ENCODE assay signal across 10 cellular contexts in the genomic region with DNA sequence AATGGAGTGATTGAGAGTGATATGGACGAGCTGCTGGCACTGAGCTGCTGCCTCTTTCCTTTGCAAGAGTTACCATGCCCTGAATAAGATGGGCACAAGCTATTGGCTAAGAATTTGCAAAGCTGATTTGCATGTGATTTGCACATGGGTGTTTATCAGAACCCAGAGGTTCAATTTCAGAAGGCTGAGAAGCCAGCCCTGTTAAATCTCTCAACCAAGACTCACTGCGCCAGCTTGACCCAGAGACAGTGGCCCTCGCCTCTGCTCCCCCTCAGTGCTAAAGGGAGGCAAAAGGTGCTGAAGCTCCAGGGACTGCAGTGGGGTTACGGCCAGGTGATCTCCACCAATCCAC. TPM values are rescaled to one million over a fixed set of nuclear protein-coding genes. Genes with fewer than 3 reads are reported as not detected.
DNase-seq lines count a peak whose midpoint lies in the region; ATAC-seq, FAIRE-seq and TF ChIP-seq lines count a peak whose summit lies in the region.
"Had no signal": no experiment of that assay in that cellular context is flagged by ENCODE, and none has a peak within 500 bp of the region (broad histone marks: within the 10 kb centered on the region; RNA-seq: fewer than 3 reads in every experiment).

No MANE protein-coding gene starts in this region.

- H3K9me3 ChIP-seq in heart left ventricle, result no peaks in the 10 kb centered on the region
- no peaks in the 10 kb centered on the region for H3K9me3 ChIP-seq in T-helper 17 cell (ENCODE audit: control insufficient read depth, low read length, poor library complexity, severe bottlenecking)
- no peaks in the 10 kb centered on the region for H3K9me3 ChIP-seq in kidney (ENCODE audit: control insufficient read depth in 1 of 2, low read length in 2 of 2)

- H3K4me1 Mint-ChIP-seq in T-helper 17 cell, result peaks cover 19% of the 10 kb centered on the region
- H3K4me1 Mint-ChIP-seq in type B pancreatic cell (ENCODE audit: unreplicated experiment), result peaks cover 7% of the 10 kb centered on the region

- peak overlapping the region; percentile 92 for H3K4me3 Mint-ChIP-seq in T-helper 17 cell
- H3K4me3 Mint-ChIP-seq in type B pancreatic cell, result no peak overlapping the region

- peaks cover 0 to 78% (median 29%) of the 10 kb centered on the region in 12 donors for H3K4me1 ChIP-seq in heart left ventricle
- peaks cover 7 to 24% of the 10 kb centered on the region in 2 donors for H3K4me1 ChIP-seq in kidney (ENCODE audit: control insufficient read depth in 1 of 2, insufficient read depth in 1 of 2, low read depth in 1 of 2, low read length in 2 of 2)

- 88 to 94% (median 91%) methylated on average over 4 of the region's 4 CpGs for WGBS in heart left ventricle, 4 donors

- H3K27ac Mint-ChIP-seq in T-helper 17 cell (peak overlapping the region; percentile 90), type B pancreatic cell (peak overlapping the region; percentile 53)

- no peaks in the 10 kb centered on the region for H3K9me3 Mint-ChIP-seq in type B pancreatic cell

- H3K36me3 Mint-ChIP-seq in T-helper 17 cell (ENCODE audit: low read depth), result no peaks in the 10 kb centered on the region
- no peaks in the 10 kb centered on the region for H3K36me3 Mint-ChIP-seq in type B pancreatic cell

- H3K9ac ChIP-seq in kidney (ENCODE audit: low read length in 2 of 2), result no peak overlapping the region

- H3K36me3 ChIP-seq in heart left ventricle, result peaks cover 0 to 17% (median 0%) of the 10 kb centered on the region in 9 donors
- H3K36me3 ChIP-seq in kidney (ENCODE audit: control insufficient read depth in 1 of 2, insufficient read depth in 2 of 2, low read length in 2 of 2), result peaks cover 0 to 2% of the 10 kb centered on the region in 2 donors

- DNase-seq in heart left ventricle (no peak), left cardiac atrium (no peak), T-helper 17 cell (no peak), kidney (no peak), type B pancreatic cell (ENCODE audit: extremely low spot score, unreplicated experiment) (no peak), T1000 (lab: John Stamatoyannopoulos, UW) (no peak)

- peaks cover 0 to 31% (median 0%) of the 10 kb centered on the region in 9 donors for H3K27me3 ChIP-seq in heart left ventricle

- TF ChIP-seq POLR2A in heart left ventricle (IDR thresholded peaks at IDR 0.05), result no peak

- H3K27ac ChIP-seq in heart left ventricle, result peak overlapping the region; percentile 92 to 100 (median 96)
- peak overlapping the region in 1 of 2 donors; percentile 23 for H3K27ac ChIP-seq in kidney (ENCODE audit: low read depth in 2 of 2, low read length in 2 of 2)

- H3K27me3 Mint-ChIP-seq in T-helper 17 cell, result no peaks in the 10 kb centered on the region
- H3K27me3 Mint-ChIP-seq in type B pancreatic cell, result no peaks in the 10 kb centered on the region

- H3K4me3 ChIP-seq in heart left ventricle, result peak overlapping the region in 10 of 12 donors; percentile 19 to 82 (median 44)
- peak overlapping the region; percentile 25 to 56 for H3K4me3 ChIP-seq in kidney (ENCODE audit: low read length in 2 of 2)

- TF ChIP-seq CTCF in heart left ventricle (IDR thresholded peaks at IDR 0.05) (no peak), kidney (IDR thresholded peaks at IDR 0.05; ENCODE audit: borderline replicate concordance, extremely low read depth, insufficient read depth) (no peak), type B pancreatic cell (conservative IDR thresholded peaks at IDR 0.05) (no peak)

- intact Hi-C loops in heart left ventricle (cut with DNase I), result loop anchor here in 4 of 10 donors (5.0 to 10.0 kb wide), 3 partner anchors 131 to 201 kb away; a partner anchor contains a TSS
- intact Hi-C loops in left cardiac atrium (cut with DNase I), result no loop called here
- intact Hi-C loops in kidney (cut with DNase I), result no loop called here

- no peak for FAIRE-seq in kidney (lab: Jason Lieb, UNC)
- FAIRE-seq: keratinocyte had no signal

- ATAC-seq in heart left ventricle (no peak), left cardiac atrium (no peak), T-helper 17 cell (no peak), GM21825 (IDR thresholded peaks at IDR 0.05; ENCODE audit: unreplicated experiment) (no peak), HG02798 (IDR thresholded peaks at IDR 0.05; ENCODE audit: poor library complexity, unreplicated experiment) (no peak)
- ATAC-seq: SK-N-SH treated with all-trans-retinoic acid at 6 μM for 48 hours had no signal

RNA-seq across cellular contexts. Expression of a gene that starts 0.7 kb away (rescaled TPM):
- 10 to 100 TPM in 4 of 9 donors, 1 to 10 TPM in 5; 6.8 to 55.8 (median 9.5) TPM for total RNA-seq in heart left ventricle
- 10 to 100 TPM; 15.9 to 25.1 TPM for polyA plus RNA-seq in heart left ventricle
- 10 to 100 TPM; 19.3 to 20.4 TPM for total RNA-seq in left cardiac atrium
- 100 to 1,000 TPM; 374 to 404 TPM for total RNA-seq in T-helper 17 cell
- 73.0 TPM for total RNA-seq in kidney
- 38.3 TPM for polyA plus RNA-seq in kidney (ENCODE audit: insufficient read depth, low read depth, low replicate concordance)
- 7.7 and 8.8 TPM in 2 replicates for total RNA-seq in type B pancreatic cell (ENCODE audit: low replicate concordance)

RNA-seq across cellular contexts. Expression of a gene that starts 9.5 kb away (rescaled TPM):
- 100 to 1,000 TPM in 2 of 9 donors, 10 to 100 TPM in 7; 52.5 to 112 (median 72.1) TPM for total RNA-seq in heart left ventricle
- polyA plus RNA-seq in heart left ventricle, result 100 to 1,000 TPM; 120 to 221 TPM
- 10 to 100 TPM; 67.4 to 81.4 TPM for total RNA-seq in left cardiac atrium
- total RNA-seq in T-helper 17 cell, result 10 to 100 TPM; 42.8 to 48.5 TPM
- total RNA-seq in kidney, result 79.3 TPM
- 120 TPM for polyA plus RNA-seq in kidney (ENCODE audit: insufficient read depth, low read depth, low replicate concordance)
- total RNA-seq in type B pancreatic cell (ENCODE audit: low replicate concordance), result 73.8 and 82.7 TPM in 2 replicates

RNA-seq across cellular contexts. Expression of a gene that starts 19.1 kb away (rescaled TPM):
- 10 to 100 TPM in 5 of 9 donors, 1 to 10 TPM in 4; 5.1 to 35.5 (median 10.2) TPM for total RNA-seq in heart left ventricle
- 1 to 10 TPM; 6.4 to 9.8 TPM for polyA plus RNA-seq in heart left ventricle
- 10 to 100 TPM; 14.7 to 14.8 TPM for total RNA-seq in left cardiac atrium
- 10 to 100 TPM in 1 of 2 donors, 1 to 10 TPM in 1; 8.8 to 11.5 TPM for total RNA-seq in T-helper 17 cell
- total RNA-seq in kidney, result 22.9 TPM
- polyA plus RNA-seq in kidney (ENCODE audit: insufficient read depth, low read depth, low replicate concordance), result 78.2 TPM
- total RNA-seq in type B pancreatic cell (ENCODE audit: low replicate concordance), result 4.9 and 6.7 TPM in 2 replicates

RNA-seq across cellular contexts. Expression of a gene that starts 20.9 kb away (rescaled TPM):
- total RNA-seq in heart left ventricle, result 10 to 100 TPM in 1 of 9 donors, 1 to 10 TPM in 8; 2.2 to 10.5 (median 3.0) TPM
- polyA plus RNA-seq in heart left ventricle, result 1 to 10 TPM; 4.0 to 7.5 TPM
- 1 to 10 TPM; 3.7 to 3.8 TPM for total RNA-seq in left cardiac atrium
- not detected for total RNA-seq in T-helper 17 cell
- total RNA-seq in kidney, result 2.3 TPM
- 22.1 TPM for polyA plus RNA-seq in kidney (ENCODE audit: insufficient read depth, low read depth, low replicate concordance)
- total RNA-seq in type B pancreatic cell (ENCODE audit: low replicate concordance), result not detected in 2 replicates
- polyA plus RNA-seq: keratinocyte had no signal

RNA-seq across cellular contexts. Expression of a gene that starts 39.4 kb away (rescaled TPM):
- total RNA-seq in heart left ventricle (10 to 100 TPM in 1 of 9 donors, 1 to 10 TPM in 7, under 1 TPM in 1; 0.99 to 11.0 (median 3.1) TPM), left cardiac atrium (1 to 10 TPM; 4.3 to 9.2 TPM), T-helper 17 cell (1 to 10 TPM; 2.3 to 3.9 TPM), kidney (71.9 TPM), type B pancreatic cell (ENCODE audit: low replicate concordance) (2.9 and 12.6 TPM in 2 replicates)
- polyA plus RNA-seq in heart left ventricle (1 to 10 TPM; 1.3 to 1.8 TPM), kidney (ENCODE audit: insufficient read depth, low read depth, low replicate concordance) (26.1 TPM)
